17 cellular contexts compared by ENCODE assay signal in the genomic region with DNA sequence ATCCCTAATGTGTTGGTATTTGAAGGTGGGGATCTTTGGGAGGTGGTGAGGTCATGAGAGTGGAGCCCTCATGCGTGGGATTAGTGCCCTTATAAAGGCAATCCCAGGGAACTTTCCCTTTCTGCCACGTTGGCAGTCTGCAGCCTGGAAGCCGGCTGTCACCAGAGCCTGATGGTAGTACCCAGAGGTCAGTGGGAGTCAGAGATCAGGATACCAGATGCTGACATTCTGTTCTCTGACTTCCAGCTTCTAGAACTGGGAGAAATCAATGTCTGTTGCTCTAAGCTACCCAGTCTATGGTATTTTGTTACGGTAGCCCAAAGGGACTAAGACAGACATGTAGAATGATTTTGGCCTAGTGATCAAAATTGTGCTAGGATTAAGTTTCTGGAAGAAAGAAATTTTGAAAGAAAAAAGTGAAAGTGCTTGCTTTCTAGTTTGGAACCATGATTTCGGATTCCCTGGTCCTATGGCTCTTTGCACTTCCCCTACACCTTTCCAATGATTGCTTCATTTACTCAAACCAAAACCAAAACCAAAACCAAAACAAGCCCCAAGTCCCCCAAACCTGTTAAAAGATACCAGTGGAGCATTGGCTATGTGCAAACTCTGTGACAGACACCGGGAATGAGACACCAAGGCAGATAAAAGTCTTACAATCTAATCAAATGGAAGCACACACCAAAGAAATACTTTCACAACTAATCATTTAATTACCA.
A peak's percentile ranks its signal among the peaks of the same experiment; 100 is the strongest.
DNase-seq lines count a peak whose midpoint lies in the region; ATAC-seq, FAIRE-seq and TF ChIP-seq lines count a peak whose summit lies in the region.
"Had no signal": no experiment of that assay in that cellular context is flagged by ENCODE, and none has a peak within 500 bp of the region (broad histone marks: within the 10 kb centered on the region; RNA-seq: fewer than 3 reads in every experiment).

No MANE protein-coding gene starts in this region.

- peak overlapping the region; percentile 68 for H3K4ac ChIP-seq in IMR-90 (ENCODE audit: low read depth, low read length)

- H3K4me3 ChIP-seq in DND-41 (ENCODE audit: low read depth in 1 of 2, low read length in 2 of 2) (no peak overlapping the region), IMR-90 (ENCODE audit: insufficient read depth, low read depth, low read length) (no peak overlapping the region), upper lobe of right lung (no peak overlapping the region)
- H3K4me3 ChIP-seq: ascending aorta, dorsolateral prefrontal cortex, right atrium auricular region had no signal

- no peak for TF ChIP-seq CTCF in DND-41 (IDR thresholded peaks at IDR 0.05; ENCODE audit: borderline replicate concordance, extremely low read depth, low read length, poor library complexity, severe bottlenecking)
- no peak for TF ChIP-seq CTCF in IMR-90 (conservative IDR thresholded peaks at IDR 0.05; ENCODE audit: low read depth, low read length)
- TF ChIP-seq CTCF in glutamatergic neuron (IDR thresholded peaks at IDR 0.05; ENCODE audit: partially characterized antibody, unreplicated experiment) = no peak
- no peak for TF ChIP-seq CTCF in upper lobe of right lung (IDR thresholded peaks at IDR 0.05)

- POLR2A ChIA-PET in IMR-90 (lab: Charles Lee; ENCODE audit: unreplicated experiment) = no interaction called here

- H3K18ac ChIP-seq in IMR-90 (ENCODE audit: low read depth, low read length) = peak overlapping the region; percentile 55

- H3K9me1 ChIP-seq in IMR-90 (ENCODE audit: insufficient read depth, low read length) = peaks cover 12% of the 10 kb centered on the region

- 100% methylated on average over 2 of the region's 6 CpGs; no CpG with 5 or more reads in 1 of the 2 experiments for WGBS in IMR-90 (ENCODE audit: extremely low coverage in 2 of 2, insufficient read length in 1 of 2), 2 experiments

- H3K27ac ChIP-seq in DND-41 (ENCODE audit: low read length) (no peak overlapping the region), IMR-90 (ENCODE audit: insufficient read depth, low read length) (peak overlapping the region; percentile 25; the same call in 1 of the 2 replicates), upper lobe of right lung (no peak overlapping the region)
- H3K27ac ChIP-seq: ascending aorta, dorsolateral prefrontal cortex, right atrium auricular region had no signal

- H3K27me3 ChIP-seq in DND-41 (ENCODE audit: insufficient read depth, low read length, poor library complexity) = no peaks in the 10 kb centered on the region
- H3K27me3 ChIP-seq in IMR-90 (ENCODE audit: control insufficient read depth, insufficient read depth, low read length) = no peaks in the 10 kb centered on the region
- H3K27me3 ChIP-seq in upper lobe of right lung = no peaks in the 10 kb centered on the region
- H3K27me3 ChIP-seq: ascending aorta, right atrium auricular region had no signal

- CTCF ChIA-PET in IMR-90 (lab: Yijun Ruan, JAX) = no interaction called here

- peak overlapping the region; percentile 64 for H3K27ac Mint-ChIP-seq in glutamatergic neuron (ENCODE audit: unreplicated experiment)
- H3K27ac Mint-ChIP-seq: CD8-positive, alpha-beta T cell had no signal

- no peaks in the 10 kb centered on the region for H3K79me2 ChIP-seq in DND-41 (ENCODE audit: insufficient read depth, low read length)

- H3K14ac ChIP-seq in IMR-90 (replicated peaks; ENCODE audit: low read depth, low read length) = peak overlapping the region; percentile 79; the same call in 1 of the 2 replicates

- peaks cover 0 to 12% of the 10 kb centered on the region in 2 experiments; a peak in 2 of 4 replicates for H3K79me1 ChIP-seq in IMR-90 (ENCODE audit: low read depth in 1 of 2, low read length in 2 of 2)

- H3K36me3 ChIP-seq in DND-41 (ENCODE audit: insufficient read depth, low read length) (no peaks in the 10 kb centered on the region), IMR-90 (ENCODE audit: control insufficient read depth, insufficient read depth, low read length) (no peaks in the 10 kb centered on the region), upper lobe of right lung (no peaks in the 10 kb centered on the region)
- H3K36me3 ChIP-seq: ascending aorta, right atrium auricular region had no signal

- H3K4me1 ChIP-seq in DND-41 (ENCODE audit: insufficient read depth, low read length) = peaks cover 5% of the 10 kb centered on the region; the same call in 1 of the 2 replicates
- H3K4me1 ChIP-seq in IMR-90 (ENCODE audit: control insufficient read depth, insufficient read depth, low read length) = peaks cover 23% of the 10 kb centered on the region
- H3K4me1 ChIP-seq in upper lobe of right lung = no peaks in the 10 kb centered on the region
- H3K4me1 ChIP-seq: ascending aorta had no signal

- peak overlapping the region; percentile 81 for H2BK20ac ChIP-seq in IMR-90 (ENCODE audit: low read depth, low read length)

- H2BK5ac ChIP-seq in IMR-90 (ENCODE audit: low read depth, low read length, poor library complexity, severe bottlenecking) = peak overlapping the region; percentile 67

- H4K91ac ChIP-seq in IMR-90 (ENCODE audit: insufficient read depth, low read depth, low read length) = peak overlapping the region; percentile 73

- H2BK15ac ChIP-seq in IMR-90 (ENCODE audit: low read depth, low read length) = peak overlapping the region; percentile 81; the same call in 2 of the 3 replicates

- peaks cover 11% of the 10 kb centered on the region for H3K4me1 Mint-ChIP-seq in glutamatergic neuron (ENCODE audit: low read depth, unreplicated experiment)

- H3K9me3 ChIP-seq in DND-41 (ENCODE audit: insufficient read depth, low read length, severe bottlenecking) (no peaks in the 10 kb centered on the region), IMR-90 (ENCODE audit: control insufficient read depth, insufficient read depth, low read length) (no peaks in the 10 kb centered on the region), upper lobe of right lung (no peaks in the 10 kb centered on the region)
- H3K9me3 ChIP-seq: ascending aorta, right atrium auricular region had no signal

- no TSS peak for BruUV-seq in IMR-90 (replicated peaks; lab: Mats Ljungman, UMichigan)

- peaks cover 3% of the 10 kb centered on the region for H3K27me3 Mint-ChIP-seq in glutamatergic neuron (ENCODE audit: unreplicated experiment)

- no peaks in the 10 kb centered on the region for H4K20me1 ChIP-seq in DND-41 (ENCODE audit: insufficient read depth, low read length)
- H4K20me1 ChIP-seq in IMR-90 (ENCODE audit: insufficient read depth, low read length) = no peaks in the 10 kb centered on the region

- TF ChIP-seq RAD21 in IMR-90 (IDR thresholded peaks at IDR 0.05; ENCODE audit: low read length) = no peak

- ATAC-seq in DND-41 (ENCODE audit: insufficient read depth, low read depth) (peak; percentile 62; the same call in 2 of the 3 replicates), IMR-90 (ENCODE audit: low read depth) (no peak), upper lobe of right lung (no peak)
- ATAC-seq: CD8-positive, alpha-beta T cell had no signal

- no peaks in the 10 kb centered on the region for H3K36me3 Mint-ChIP-seq in glutamatergic neuron (ENCODE audit: unreplicated experiment)
- H3K36me3 Mint-ChIP-seq: CD8-positive, alpha-beta T cell had no signal

- H2BK120ac ChIP-seq in IMR-90 (ENCODE audit: low read depth, low read length) = peak overlapping the region; percentile 86

- no peak overlapping the region for H3K4me3 Mint-ChIP-seq in glutamatergic neuron (ENCODE audit: unreplicated experiment)
- H3K4me3 Mint-ChIP-seq: CD8-positive, alpha-beta T cell had no signal

- H3K9ac ChIP-seq in DND-41 (ENCODE audit: low read depth, low read length) (no peak overlapping the region), IMR-90 (ENCODE audit: low read depth, low read length) (no peak overlapping the region)

- no peak for TF ChIP-seq POLR2A in IMR-90 (IDR thresholded peaks at IDR 0.05; ENCODE audit: low read depth, low read length)

- H3K23ac ChIP-seq in IMR-90 (ENCODE audit: low read depth, low read length) = peak overlapping the region; percentile 31; the same call in 1 of the 2 replicates

- H2AFZ ChIP-seq in DND-41 (ENCODE audit: low read depth, low read length) (peak overlapping the region; percentile 3), IMR-90 (replicated peaks; ENCODE audit: low read length, poor library complexity) (peak overlapping the region; percentile 71)

- DNase-seq in DND-41 (no peak), GM19239 (ENCODE audit: insufficient read length, low spot score) (peak; percentile 28), IMR-90 (no peak), glutamatergic neuron (peak; percentile 36), NCI-H1092 treated with DMSO at 0.1 percent for 48 hours (lab: John Stamatoyannopoulos, UW) (no peak), SK-N-DZ (ENCODE audit: low spot score) (no peak), amniotic stem cell (lab: John Stamatoyannopoulos, UW) (no peak), upper lobe of right lung (no peak)
- DNase-seq: CD8-positive, alpha-beta T cell; dorsolateral prefrontal cortex; foreskin fibroblast; GDM1; islet precursor cell; KBM-7 had no signal

- H2AK5ac ChIP-seq in IMR-90 (ENCODE audit: low read depth, low read length) = peak overlapping the region; percentile 52; the same call in 1 of the 2 replicates

- dilution Hi-C loops in IMR-90 (cut with HindIII; ENCODE audit: low sequenced_read_pairs, unreplicated experiment) = no loop called here

- H4K8ac ChIP-seq in IMR-90 (ENCODE audit: low read depth in 2 of 2, low read length in 2 of 2) = peak overlapping the region; percentile 29 to 65; a peak in 2 of 4 replicates

- no peak overlapping the region for H3K4me2 ChIP-seq in DND-41 (ENCODE audit: insufficient read depth, low read length)
- peak overlapping the region; percentile 10; the same call in 1 of the 2 replicates for H3K4me2 ChIP-seq in IMR-90 (ENCODE audit: low read depth, low read length)

- no peak overlapping the region for H3K56ac ChIP-seq in IMR-90 (ENCODE audit: extremely low read depth, insufficient read depth, low read length)

- in situ Hi-C loops in IMR-90 (cut with MboI; ENCODE audit: low sequenced_read_pairs) = no loop called here

- H4K5ac ChIP-seq in IMR-90 (ENCODE audit: low read depth, low read length) = peak overlapping the region; percentile 75

- no peak for FAIRE-seq in GM19239 (lab: Jason Lieb, UNC)
- FAIRE-seq: RCC 7860 had no signal

- peak overlapping the region; percentile 7 for H2AK9ac ChIP-seq in IMR-90 (replicated peaks; ENCODE audit: low read depth, low read length, poor library complexity)

- H3K9me3 Mint-ChIP-seq in glutamatergic neuron (ENCODE audit: unreplicated experiment) = peaks cover 7% of the 10 kb centered on the region
- H3K9me3 Mint-ChIP-seq: CD8-positive, alpha-beta T cell had no signal

- intact Hi-C loops in IMR-90 (cut with micrococcal nuclease) (no loop called here), upper lobe of right lung (cut with DNase I) (no loop called here)

TF ChIP-seq in IMR-90, 13 proteins besides CTCF, POLR2A, EP300 and RAD21 (continues in another document):
- TF ChIP-seq BHLHE40 (IDR thresholded peaks at IDR 0.05; ENCODE audit: low read depth, low read length) = no peak
- TF ChIP-seq MXI1 (IDR thresholded peaks at IDR 0.05; ENCODE audit: borderline replicate concordance, low read depth, low read length) = no peak
- TF ChIP-seq SMC3 (IDR thresholded peaks at IDR 0.05; ENCODE audit: low read depth, low read length) = no peak
- TF ChIP-seq NFE2L2 (IDR thresholded peaks at IDR 0.05; ENCODE audit: low read depth, low read length) = no peak
- TF ChIP-seq RFX5 (IDR thresholded peaks at IDR 0.05; ENCODE audit: low read depth, low read length) = no peak

Comparison
In these comparisons a context has a peak if more than half of its experiments do, and no peak if none do; other contexts are left out.
1. DNase-seq: peak in GM19239 (single experiment) and glutamatergic neuron (single experiment); none in DND-41 (single experiment), IMR-90 (single experiment), NCI-H1092 treated with DMSO at 0.1 percent for 48 hours (single experiment), SK-N-DZ (single experiment), amniotic stem cell (single experiment) and upper lobe of right lung (single experiment).